ENCODE assay signal across 1 cellular context in the genomic region with DNA sequence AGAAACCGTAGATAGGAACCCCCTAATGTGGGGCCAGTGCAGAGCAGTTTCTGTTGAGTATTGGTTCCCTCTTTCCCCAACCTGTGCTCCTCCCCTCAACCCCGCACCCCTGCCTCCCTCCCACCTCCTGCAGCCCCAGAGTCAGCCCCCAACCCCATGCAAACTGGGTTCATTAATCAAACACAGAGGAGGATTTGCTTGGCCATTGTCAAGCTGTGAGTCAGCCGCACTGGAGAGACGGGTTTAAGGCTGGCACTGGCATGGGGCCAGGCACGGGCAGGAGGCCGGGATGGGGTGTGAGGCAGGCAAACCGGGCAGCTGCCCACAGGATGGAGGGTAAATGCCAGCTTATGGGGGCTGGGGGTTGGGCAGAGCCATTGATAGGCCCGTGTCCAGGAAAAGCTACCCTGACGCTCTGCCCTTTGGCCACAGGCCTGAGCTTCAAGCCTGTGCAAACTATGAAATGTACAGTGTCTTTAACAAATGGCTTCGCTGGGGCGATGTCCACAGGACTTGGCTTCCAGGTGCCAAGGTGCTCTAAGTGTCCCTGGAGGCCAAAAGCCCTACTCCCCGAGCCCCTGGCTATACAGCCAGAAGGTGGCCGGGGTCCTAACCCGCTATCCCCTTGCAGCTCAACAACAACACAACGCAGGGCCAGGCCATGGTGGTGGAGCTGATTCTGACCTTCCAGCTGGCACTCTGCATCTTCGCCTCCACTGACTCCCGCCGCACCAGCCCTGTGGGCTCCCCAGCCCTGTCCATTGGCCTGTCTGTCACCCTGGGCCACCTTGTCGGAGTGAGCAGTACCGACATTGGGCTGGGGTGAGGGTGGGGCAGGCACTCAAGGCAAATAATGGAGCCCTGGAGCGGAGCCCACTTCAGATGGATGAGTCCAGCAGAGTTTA.
TF ChIP-seq lines count a peak whose summit lies in the region.

No MANE protein-coding gene starts in this region.

TF ChIP-seq in HepG2, 621 proteins besides CTCF, POLR2A, EP300 and RAD21:
- TF ChIP-seq HNF4G (IDR thresholded peaks at IDR 0.05; ENCODE audit: borderline replicate concordance, low read depth, low read length) (0 out of 2 replicates have a peak, but pooled peaks have one; percentile 21), HNF4G (CRISPR knock-in tag; IDR thresholded peaks at IDR 0.05; ENCODE audit: borderline replicate concordance, low read depth) (no peak), MEIS2 (CRISPR knock-in tag; IDR thresholded peaks at IDR 0.05) (0 out of 2 replicates have a peak, but pooled peaks have one; percentile 52), XRCC5 (optimal IDR thresholded peaks at IDR 0.05; ENCODE audit: low read length) (peak; percentile 10), HNRNPL (IDR thresholded peaks at IDR 0.05; ENCODE audit: low read depth, low read length) (peak; percentile 97), HNF4A (CRISPR knock-in tag; IDR thresholded peaks at IDR 0.05) (0 out of 2 replicates have a peak, but pooled peaks have one; percentile 16), ZFY (CRISPR knock-in tag; IDR thresholded peaks at IDR 0.05) (peak; percentile 33; the same call in 1 of the 2 replicates), ZFX (CRISPR knock-in tag; IDR thresholded peaks at IDR 0.05; ENCODE audit: low read depth) (peak; percentile 60; the same call in 1 of the 2 replicates), RNF2 (conservative IDR thresholded peaks at IDR 0.05; ENCODE audit: low read depth) (no peak), TARDBP (CRISPR knock-in tag; IDR thresholded peaks at IDR 0.05) (no peak)
- TF ChIP-seq, protein P1, sequence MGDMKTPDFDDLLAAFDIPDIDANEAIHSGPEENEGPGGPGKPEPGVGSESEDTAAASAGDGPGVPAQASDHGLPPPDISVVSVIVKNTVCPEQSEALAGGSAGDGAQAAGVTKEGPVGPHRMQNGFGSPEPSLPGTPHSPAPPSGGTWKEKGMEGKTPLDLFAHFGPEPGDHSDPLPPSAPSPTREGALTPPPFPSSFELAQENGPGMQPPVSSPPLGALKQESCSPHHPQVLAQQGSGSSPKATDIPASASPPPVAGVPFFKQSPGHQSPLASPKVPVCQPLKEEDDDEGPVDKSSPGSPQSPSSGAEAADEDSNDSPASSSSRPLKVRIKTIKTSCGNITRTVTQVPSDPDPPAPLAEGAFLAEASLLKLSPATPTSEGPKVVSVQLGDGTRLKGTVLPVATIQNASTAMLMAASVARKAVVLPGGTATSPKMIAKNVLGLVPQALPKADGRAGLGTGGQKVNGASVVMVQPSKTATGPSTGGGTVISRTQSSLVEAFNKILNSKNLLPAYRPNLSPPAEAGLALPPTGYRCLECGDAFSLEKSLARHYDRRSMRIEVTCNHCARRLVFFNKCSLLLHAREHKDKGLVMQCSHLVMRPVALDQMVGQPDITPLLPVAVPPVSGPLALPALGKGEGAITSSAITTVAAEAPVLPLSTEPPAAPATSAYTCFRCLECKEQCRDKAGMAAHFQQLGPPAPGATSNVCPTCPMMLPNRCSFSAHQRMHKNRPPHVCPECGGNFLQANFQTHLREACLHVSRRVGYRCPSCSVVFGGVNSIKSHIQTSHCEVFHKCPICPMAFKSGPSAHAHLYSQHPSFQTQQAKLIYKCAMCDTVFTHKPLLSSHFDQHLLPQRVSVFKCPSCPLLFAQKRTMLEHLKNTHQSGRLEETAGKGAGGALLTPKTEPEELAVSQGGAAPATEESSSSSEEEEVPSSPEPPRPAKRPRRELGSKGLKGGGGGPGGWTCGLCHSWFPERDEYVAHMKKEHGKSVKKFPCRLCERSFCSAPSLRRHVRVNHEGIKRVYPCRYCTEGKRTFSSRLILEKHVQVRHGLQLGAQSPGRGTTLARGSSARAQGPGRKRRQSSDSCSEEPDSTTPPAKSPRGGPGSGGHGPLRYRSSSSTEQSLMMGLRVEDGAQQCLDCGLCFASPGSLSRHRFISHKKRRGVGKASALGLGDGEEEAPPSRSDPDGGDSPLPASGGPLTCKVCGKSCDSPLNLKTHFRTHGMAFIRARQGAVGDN (CRISPR knock-in tag; IDR thresholded peaks at IDR 0.05) = peak; percentile 61
- TF ChIP-seq, protein P2, sequence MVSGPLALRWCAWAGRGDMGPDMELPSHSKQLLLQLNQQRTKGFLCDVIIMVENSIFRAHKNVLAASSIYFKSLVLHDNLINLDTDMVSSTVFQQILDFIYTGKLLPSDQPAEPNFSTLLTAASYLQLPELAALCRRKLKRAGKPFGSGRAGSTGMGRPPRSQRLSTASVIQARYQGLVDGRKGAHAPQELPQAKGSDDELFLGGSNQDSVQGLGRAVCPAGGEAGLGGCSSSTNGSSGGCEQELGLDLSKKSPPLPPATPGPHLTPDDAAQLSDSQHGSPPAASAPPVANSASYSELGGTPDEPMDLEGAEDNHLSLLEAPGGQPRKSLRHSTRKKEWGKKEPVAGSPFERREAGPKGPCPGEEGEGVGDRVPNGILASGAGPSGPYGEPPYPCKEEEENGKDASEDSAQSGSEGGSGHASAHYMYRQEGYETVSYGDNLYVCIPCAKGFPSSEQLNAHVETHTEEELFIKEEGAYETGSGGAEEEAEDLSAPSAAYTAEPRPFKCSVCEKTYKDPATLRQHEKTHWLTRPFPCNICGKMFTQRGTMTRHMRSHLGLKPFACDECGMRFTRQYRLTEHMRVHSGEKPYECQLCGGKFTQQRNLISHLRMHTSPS (CRISPR knock-in tag; IDR thresholded peaks at IDR 0.05; ENCODE audit: low read depth) = peak; percentile 73
- TF ChIP-seq, protein P3, sequence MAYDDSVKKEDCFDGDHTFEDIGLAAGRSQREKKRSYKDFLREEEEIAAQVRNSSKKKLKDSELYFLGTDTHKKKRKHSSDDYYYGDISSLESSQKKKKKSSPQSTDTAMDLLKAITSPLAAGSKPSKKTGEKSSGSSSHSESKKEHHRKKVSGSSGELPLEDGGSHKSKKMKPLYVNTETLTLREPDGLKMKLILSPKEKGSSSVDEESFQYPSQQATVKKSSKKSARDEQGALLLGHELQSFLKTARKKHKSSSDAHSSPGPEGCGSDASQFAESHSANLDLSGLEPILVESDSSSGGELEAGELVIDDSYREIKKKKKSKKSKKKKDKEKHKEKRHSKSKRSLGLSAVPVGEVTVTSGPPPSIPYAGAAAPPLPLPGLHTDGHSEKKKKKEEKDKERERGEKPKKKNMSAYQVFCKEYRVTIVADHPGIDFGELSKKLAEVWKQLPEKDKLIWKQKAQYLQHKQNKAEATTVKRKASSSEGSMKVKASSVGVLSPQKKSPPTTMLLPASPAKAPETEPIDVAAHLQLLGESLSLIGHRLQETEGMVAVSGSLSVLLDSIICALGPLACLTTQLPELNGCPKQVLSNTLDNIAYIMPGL (CRISPR knock-in tag; IDR thresholded peaks at IDR 0.05; ENCODE audit: borderline replicate concordance in 1 of 2, low read depth in 1 of 2) = no peak
- TF ChIP-seq, protein P4, sequence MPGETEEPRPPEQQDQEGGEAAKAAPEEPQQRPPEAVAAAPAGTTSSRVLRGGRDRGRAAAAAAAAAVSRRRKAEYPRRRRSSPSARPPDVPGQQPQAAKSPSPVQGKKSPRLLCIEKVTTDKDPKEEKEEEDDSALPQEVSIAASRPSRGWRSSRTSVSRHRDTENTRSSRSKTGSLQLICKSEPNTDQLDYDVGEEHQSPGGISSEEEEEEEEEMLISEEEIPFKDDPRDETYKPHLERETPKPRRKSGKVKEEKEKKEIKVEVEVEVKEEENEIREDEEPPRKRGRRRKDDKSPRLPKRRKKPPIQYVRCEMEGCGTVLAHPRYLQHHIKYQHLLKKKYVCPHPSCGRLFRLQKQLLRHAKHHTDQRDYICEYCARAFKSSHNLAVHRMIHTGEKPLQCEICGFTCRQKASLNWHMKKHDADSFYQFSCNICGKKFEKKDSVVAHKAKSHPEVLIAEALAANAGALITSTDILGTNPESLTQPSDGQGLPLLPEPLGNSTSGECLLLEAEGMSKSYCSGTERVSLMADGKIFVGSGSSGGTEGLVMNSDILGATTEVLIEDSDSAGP (CRISPR knock-in tag; IDR thresholded peaks at IDR 0.05; ENCODE audit: borderline replicate concordance) = no peak
- TF ChIP-seq, protein P5, sequence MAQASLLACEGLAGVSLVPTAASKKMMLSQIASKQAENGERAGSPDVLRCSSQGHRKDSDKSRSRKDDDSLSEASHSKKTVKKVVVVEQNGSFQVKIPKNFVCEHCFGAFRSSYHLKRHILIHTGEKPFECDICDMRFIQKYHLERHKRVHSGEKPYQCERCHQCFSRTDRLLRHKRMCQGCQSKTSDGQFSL (CRISPR knock-in tag; IDR thresholded peaks at IDR 0.05) = no peak
